Comparison of ENCODE assay signal across 12 cellular contexts in genomic region chr2:184765048-184765881, GRCh38.
DNase-seq lines count a peak whose midpoint lies in the region; ATAC-seq and TF ChIP-seq lines count a peak whose summit lies in the region.
"Had no signal": no experiment of that assay in that cellular context is flagged by ENCODE, and none has a peak within 500 bp of the region (broad histone marks: within the 10 kb centered on the region; RNA-seq: fewer than 3 reads in every experiment).

No MANE protein-coding gene starts in this region.

- no peaks in the 10 kb centered on the region for H3K27me3 ChIP-seq in muscle layer of duodenum (ENCODE audit: low read depth, low read length)

- H3K36me3 ChIP-seq in muscle layer of duodenum (ENCODE audit: control insufficient read depth in 1 of 2, insufficient read depth in 2 of 2, low read length in 2 of 2), result no peaks in the 10 kb centered on the region

- peak overlapping the region; percentile 35 to 43 for H3K4me3 ChIP-seq in muscle layer of duodenum (ENCODE audit: low read depth in 1 of 2, low read length in 2 of 2)

- no peaks in the 10 kb centered on the region for H3K4me1 ChIP-seq in muscle layer of duodenum (ENCODE audit: control insufficient read depth in 1 of 2, insufficient read depth in 2 of 2, low read length in 2 of 2)

- H3K27ac ChIP-seq in muscle layer of duodenum (ENCODE audit: low read length), result no peak overlapping the region

- ATAC-seq in SK-N-SH treated with all-trans-retinoic acid at 6 μM for 48 hours (peak; percentile 34; the same call in 1 of the 3 replicates), esophagus mucosa (no peak)

- DNase-seq in Daoy (ENCODE audit: low read depth), result peak; percentile 3
- DNase-seq in H4 (ENCODE audit: low spot score), result peak; percentile 38
- DNase-seq in DMS 273 (lab: John Stamatoyannopoulos, UW; ENCODE audit: unreplicated experiment), result no peak
- DNase-seq in NCI-H2081 (lab: John Stamatoyannopoulos, UW), result no peak
- DNase-seq in activated naive CD4-positive, alpha-beta T cell treated with Interleukin-2 at 50 U/mL for 16 hours, result no peak
- DNase-seq: activated CD4-positive, alpha-beta T cell treated with anti-CD3 and anti-CD28 coated beads for 4 hours; effector CD4-positive, alpha-beta T cell; head of caudate nucleus; NCI-H1930 had no signal

- no peaks in the 10 kb centered on the region for H3K9me3 ChIP-seq in muscle layer of duodenum (ENCODE audit: control insufficient read depth in 1 of 2, low read length in 2 of 2)

TF ChIP-seq in SK-N-SH treated with all-trans-retinoic acid at 6 μM for 48 hours, 23 proteins besides CTCF, POLR2A, EP300 and RAD21:
- no peak for TF ChIP-seq ARNTL (CRISPR knock-in tag; IDR thresholded peaks at IDR 0.05; ENCODE audit: borderline replicate concordance, low read depth)
- no peak for TF ChIP-seq ZFP30 (CRISPR knock-in tag; IDR thresholded peaks at IDR 0.05)
- no peak for TF ChIP-seq RARB (CRISPR knock-in tag; IDR thresholded peaks at IDR 0.05)
- no peak for TF ChIP-seq ZC3H10 (CRISPR knock-in tag; IDR thresholded peaks at IDR 0.05)
- no peak for TF ChIP-seq CSDC2 (CRISPR knock-in tag; IDR thresholded peaks at IDR 0.05)
- no peak for TF ChIP-seq OSR1 (CRISPR knock-in tag; IDR thresholded peaks at IDR 0.05)
- no peak for TF ChIP-seq TSHZ2 (CRISPR knock-in tag; IDR thresholded peaks at IDR 0.05)
- no peak for TF ChIP-seq TOX (CRISPR knock-in tag; IDR thresholded peaks at IDR 0.05; ENCODE audit: borderline replicate concordance)
TF ChIP-seq in SK-N-SH treated with all-trans-retinoic acid at 6 μM for 48 hours: peak in this region for 0.

Comparison
In these comparisons a context has a peak if more than half of its experiments do, and no peak if none do; other contexts are left out.
1. DNase-seq: peak in Daoy (single experiment) and H4 (single experiment); none in DMS 273 (single experiment), NCI-H2081 (0 of 2) and activated naive CD4-positive, alpha-beta T cell treated with Interleukin-2 at 50 U/mL for 16 hours (single experiment).